Comparison of ENCODE assay signal across 9 cellular contexts in the genomic region with DNA sequence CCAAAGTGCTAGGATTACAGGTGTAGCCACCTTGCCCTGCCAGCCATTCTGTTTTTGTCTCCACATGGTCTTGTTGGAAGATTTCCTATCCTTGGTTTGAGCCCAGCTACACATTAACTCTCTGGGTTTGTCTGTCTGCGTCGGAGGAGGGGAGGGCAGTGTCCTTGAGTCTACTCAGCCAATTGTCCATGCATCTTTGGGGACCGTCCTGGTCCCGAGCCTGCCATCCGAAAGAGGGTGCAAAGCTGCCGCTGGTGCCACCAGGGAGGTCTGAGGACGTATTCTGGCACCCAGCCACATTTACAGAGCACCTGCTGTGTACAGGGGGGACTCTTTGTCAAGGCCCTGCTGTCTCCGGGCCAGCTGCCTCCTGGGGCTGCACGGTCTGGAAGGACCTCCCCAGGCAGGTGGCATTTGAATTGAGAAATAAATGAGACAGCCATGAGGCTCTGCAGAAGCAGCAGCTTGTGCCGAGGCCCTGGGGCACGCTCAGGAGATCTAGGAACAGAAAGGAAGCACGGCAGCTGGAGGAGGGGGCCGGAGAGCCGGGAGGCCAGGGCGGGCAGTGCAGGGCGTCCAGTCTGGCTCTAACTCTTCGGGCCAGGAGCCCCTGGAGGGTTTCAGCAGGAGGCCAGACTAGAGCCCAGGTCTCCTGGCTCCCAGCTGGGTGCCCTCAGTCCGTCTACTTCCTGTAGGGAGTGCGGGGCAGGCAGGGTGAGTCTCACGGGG. TPM values are rescaled to one million over a fixed set of nuclear protein-coding genes. Genes with fewer than 3 reads are reported as not detected.
A peak's percentile ranks its signal among the peaks of the same experiment; 100 is the strongest.
DNase-seq lines count a peak whose midpoint lies in the region; ATAC-seq and TF ChIP-seq lines count a peak whose summit lies in the region.
"Had no signal": no experiment of that assay in that cellular context is flagged by ENCODE, and none has a peak within 500 bp of the region (broad histone marks: within the 10 kb centered on the region; RNA-seq: fewer than 3 reads in every experiment).

No MANE protein-coding gene starts in this region.

- H3K9me3 Mint-ChIP-seq in activated T-helper 2 cell treated with anti-CD3 and anti-CD28 coated beads, Interferon-gamma antibody, Interleukin-2, Interleukin-4, amounts not matched to agents 10 μg/mL and 5 μg/mL and 100 μg/mL, durations not matched to agents 14 hours and 24 hours and 36 hours: no peaks in the 10 kb centered on the region

- H3K36me3 ChIP-seq in BJ (ENCODE audit: control insufficient read depth, insufficient read depth, low read length) (peaks cover 1% of the 10 kb centered on the region; the same call in 1 of the 2 replicates), HEK293 (ENCODE audit: control insufficient read depth in 2 of 2, insufficient read depth in 1 of 2, low read length in 2 of 2) (peaks cover 0 to 17% of the 10 kb centered on the region in 2 experiments; a peak in 2 of 3 replicates)

- H3K4me3 ChIP-seq in BJ (ENCODE audit: low read depth, low read length): peak overlapping the region; percentile 86
- no peak overlapping the region for H3K4me3 ChIP-seq in HEK293 (ENCODE audit: low read depth, low read length)
- peak overlapping the region; percentile 94 for H3K4me3 ChIP-seq in mononuclear cell (ENCODE audit: low read length)

- peak overlapping the region; percentile 87 for H3K4me3 Mint-ChIP-seq in activated T-helper 2 cell treated with anti-CD3 and anti-CD28 coated beads, Interferon-gamma antibody, Interleukin-2, Interleukin-4, amounts not matched to agents 10 μg/mL and 5 μg/mL and 100 μg/mL, durations not matched to agents 14 hours and 24 hours and 36 hours (ENCODE audit: low read depth)

- peaks cover 23% of the 10 kb centered on the region for H3K36me3 Mint-ChIP-seq in activated T-helper 2 cell treated with anti-CD3 and anti-CD28 coated beads, Interferon-gamma antibody, Interleukin-2, Interleukin-4, amounts not matched to agents 10 μg/mL and 5 μg/mL and 100 μg/mL, durations not matched to agents 14 hours and 24 hours and 36 hours (ENCODE audit: low read depth)

- CTCF ChIA-PET in BJ (lab: Yijun Ruan, JAX) (interaction anchor here (1.5 kb wide), 1 partner anchor 10 kb away, joined by 3 read pairs; no protein-coding TSS in a partner anchor), HEK293 (lab: Yijun Ruan, JAX) (interaction anchor here (0.9 to 1.0 kb wide), 2 partner anchors 12 kb away, joined by 4 to 5 read pairs; no protein-coding TSS in a partner anchor), HEK293T (lab: Yijun Ruan, JAX) (no interaction called here)

- no peak for ATAC-seq in GM19397 (IDR thresholded peaks at IDR 0.05; ENCODE audit: unreplicated experiment)

- H3K27me3 ChIP-seq in BJ (ENCODE audit: control insufficient read depth, insufficient read depth, low read length) (no peaks in the 10 kb centered on the region), mononuclear cell (ENCODE audit: insufficient read depth, low read length) (no peaks in the 10 kb centered on the region)

- POLR2A ChIA-PET in BJ (lab: Charles Lee) (no interaction called here), HEK293 (lab: Yijun Ruan, JAX) (interaction anchor here (1.1 to 1.7 kb wide), 2 partner anchors 11 to 14 kb away, joined by 4 to 5 read pairs; a partner anchor contains a TSS), HEK293T (lab: Yijun Ruan, JAX) (no interaction called here)

- in situ Hi-C loops in G401 (cut with HindIII; ENCODE audit: low sequenced_read_pairs): no loop called here

- no peaks in the 10 kb centered on the region for H3K27me3 Mint-ChIP-seq in activated T-helper 2 cell treated with anti-CD3 and anti-CD28 coated beads, Interferon-gamma antibody, Interleukin-2, Interleukin-4, amounts not matched to agents 10 μg/mL and 5 μg/mL and 100 μg/mL, durations not matched to agents 14 hours and 24 hours and 36 hours (ENCODE audit: low read depth)

- H3K4me1 ChIP-seq in HEK293 (ENCODE audit: control insufficient read depth, insufficient read depth, low read length) (peaks cover 7% of the 10 kb centered on the region; the same call in 1 of the 2 replicates), mononuclear cell (ENCODE audit: insufficient read depth, low read length) (peaks cover 56% of the 10 kb centered on the region)

- H3K27ac ChIP-seq in HEK293 (ENCODE audit: extremely low read depth, low read depth, low read length): peak overlapping the region; percentile 73; the same call in 1 of the 2 replicates

- H3K4me1 Mint-ChIP-seq in activated T-helper 2 cell treated with anti-CD3 and anti-CD28 coated beads, Interferon-gamma antibody, Interleukin-2, Interleukin-4, amounts not matched to agents 10 μg/mL and 5 μg/mL and 100 μg/mL, durations not matched to agents 14 hours and 24 hours and 36 hours (ENCODE audit: low read depth): peaks cover 12% of the 10 kb centered on the region

- DNase-seq in BJ (ENCODE audit: low read depth) (no peak), HEK293T (ENCODE audit: extremely low spot score) (no peak), G401 (ENCODE audit: low spot score) (no peak), T-helper 9 cell (no peak)
- no peak for DNase-seq in activated T-helper 2 cell treated with anti-CD3 and anti-CD28 coated beads, Interferon-gamma antibody, Interleukin-2, Interleukin-4, amounts not matched to agents 10 μg/mL and 5 μg/mL and 100 μg/mL, durations not matched to agents 14 hours and 24 hours and 36 hours (ENCODE audit: low spot score)

- H3K9me3 ChIP-seq in HEK293 (ENCODE audit: control insufficient read depth, insufficient read depth, low read depth, low read length) (no peaks in the 10 kb centered on the region), mononuclear cell (ENCODE audit: low read depth, low read length) (no peaks in the 10 kb centered on the region)

- intact Hi-C loops in activated T-helper 2 cell treated with anti-CD3 and anti-CD28 coated beads, Interferon-gamma antibody, Interleukin-2, Interleukin-4, amounts not matched to agents 10 μg/mL and 5 μg/mL and 100 μg/mL, durations not matched to agents 14 hours and 24 hours and 36 hours (cut with micrococcal nuclease): no loop called here

- peak overlapping the region; percentile 63 for H3K27ac Mint-ChIP-seq in activated T-helper 2 cell treated with anti-CD3 and anti-CD28 coated beads, Interferon-gamma antibody, Interleukin-2, Interleukin-4, amounts not matched to agents 10 μg/mL and 5 μg/mL and 100 μg/mL, durations not matched to agents 14 hours and 24 hours and 36 hours

- TF ChIP-seq CTCF in BJ (IDR thresholded peaks at IDR 0.05; ENCODE audit: insufficient read depth, low read depth, low read length): no peak
- no peak for TF ChIP-seq CTCF in HEK293 (tag by site-specific recombination; IDR thresholded peaks at IDR 0.05)

TF ChIP-seq in HEK293, 187 proteins besides CTCF, POLR2A, EP300 and RAD21 (continues in another document):
- TF ChIP-seq ZNF529 (tag by site-specific recombination; IDR thresholded peaks at IDR 0.05; ENCODE audit: insufficient replicate concordance) (no peak), ZNF544 (tag by site-specific recombination; IDR thresholded peaks at IDR 0.05) (no peak), ZNF24 (tag by site-specific recombination; IDR thresholded peaks at IDR 0.05) (no peak), ZNF623 (tag by site-specific recombination; IDR thresholded peaks at IDR 0.05) (peak; percentile 77), GLIS1 (tag by site-specific recombination; IDR thresholded peaks at IDR 0.05) (peak; percentile 86), ZBTB1 (tag by site-specific recombination; IDR thresholded peaks at IDR 0.05) (no peak), ZNF214 (tag by site-specific recombination; IDR thresholded peaks at IDR 0.05; ENCODE audit: borderline replicate concordance) (no peak)

TF ChIP-seq in HEK293T, 16 proteins besides CTCF, POLR2A, EP300 and RAD21:
- TF ChIP-seq FOXM1 (IDR thresholded peaks at IDR 0.05; ENCODE audit: borderline replicate concordance) (no peak), ARNT (IDR thresholded peaks at IDR 0.05) (no peak), SP1 (IDR thresholded peaks at IDR 0.05) (no peak), BHLHE40 (IDR thresholded peaks at IDR 0.05; ENCODE audit: borderline replicate concordance) (no peak)

RNA-seq across cellular contexts. Expression of a gene that starts 1.5 kb away (rescaled TPM):
- polyA plus RNA-seq in BJ (2011; rRNA removed): 120 and 187 TPM in 2 replicates
- polyA minus RNA-seq in BJ (2011; rRNA and poly(A)+ RNA removed): 76.8 and 91.5 TPM in 2 replicates
- total RNA-seq in activated T-helper 2 cell treated with anti-CD3 and anti-CD28 coated beads, Interferon-gamma antibody, Interleukin-2, Interleukin-4, amounts not matched to agents 10 μg/mL and 5 μg/mL and 100 μg/mL, durations not matched to agents 14 hours and 24 hours and 36 hours: 233 and 242 TPM in 2 replicates
- total RNA-seq in mononuclear cell: 388 TPM
- total RNA-seq in G401 (2014; rRNA removed; shearing (Covaris generic)): 299 and 403 TPM in 2 replicates

RNA-seq across cellular contexts. Expression of a gene that starts 11.0 kb away (rescaled TPM):
- polyA plus RNA-seq in BJ (2011; rRNA removed): not detected in 2 replicates
- not detected in 2 replicates for polyA minus RNA-seq in BJ (2011; rRNA and poly(A)+ RNA removed)
- total RNA-seq in activated T-helper 2 cell treated with anti-CD3 and anti-CD28 coated beads, Interferon-gamma antibody, Interleukin-2, Interleukin-4, amounts not matched to agents 10 μg/mL and 5 μg/mL and 100 μg/mL, durations not matched to agents 14 hours and 24 hours and 36 hours: not detected in 2 replicates
- total RNA-seq in mononuclear cell: 0.21 TPM
- 0.43 TPM in 1 of 2 replicates, not detected in the other for total RNA-seq in G401 (2014; rRNA removed; shearing (Covaris generic))
- total RNA-seq: sciatic nerve had no signal

RNA-seq across cellular contexts. Expression of a gene that starts 13.5 kb away (rescaled TPM):
- polyA plus RNA-seq in BJ (2011; rRNA removed): 9.6 and 17.4 TPM in 2 replicates
- 6.0 and 10.8 TPM in 2 replicates for polyA minus RNA-seq in BJ (2011; rRNA and poly(A)+ RNA removed)
- total RNA-seq in activated T-helper 2 cell treated with anti-CD3 and anti-CD28 coated beads, Interferon-gamma antibody, Interleukin-2, Interleukin-4, amounts not matched to agents 10 μg/mL and 5 μg/mL and 100 μg/mL, durations not matched to agents 14 hours and 24 hours and 36 hours: 132 and 137 TPM in 2 replicates
- total RNA-seq in mononuclear cell: 18.8 TPM
- total RNA-seq in G401 (2014; rRNA removed; shearing (Covaris generic)): 48.9 and 63.5 TPM in 2 replicates

RNA-seq across cellular contexts. Expression of a gene that starts 36.9 kb away (rescaled TPM):
- polyA plus RNA-seq in BJ (2011; rRNA removed): not detected in 2 replicates
- polyA minus RNA-seq in BJ (2011; rRNA and poly(A)+ RNA removed): not detected in 2 replicates
- total RNA-seq in activated T-helper 2 cell treated with anti-CD3 and anti-CD28 coated beads, Interferon-gamma antibody, Interleukin-2, Interleukin-4, amounts not matched to agents 10 μg/mL and 5 μg/mL and 100 μg/mL, durations not matched to agents 14 hours and 24 hours and 36 hours: 2.0 and 2.3 TPM in 2 replicates
- total RNA-seq in mononuclear cell: 6.0 TPM
- total RNA-seq in G401 (2014; rRNA removed; shearing (Covaris generic)): 0.18 and 0.88 TPM in 2 replicates

RNA-seq across cellular contexts. Expression of a gene that starts 56.8 kb away (rescaled TPM):
- 7.8 and 11.9 TPM in 2 replicates for polyA plus RNA-seq in BJ (2011; rRNA removed)
- 10.0 and 10.9 TPM in 2 replicates for polyA minus RNA-seq in BJ (2011; rRNA and poly(A)+ RNA removed)
- 39.9 and 52.1 TPM in 2 replicates for total RNA-seq in activated T-helper 2 cell treated with anti-CD3 and anti-CD28 coated beads, Interferon-gamma antibody, Interleukin-2, Interleukin-4, amounts not matched to agents 10 μg/mL and 5 μg/mL and 100 μg/mL, durations not matched to agents 14 hours and 24 hours and 36 hours
- total RNA-seq in mononuclear cell: 130 TPM
- total RNA-seq in G401 (2014; rRNA removed; shearing (Covaris generic)): 22.3 and 31.3 TPM in 2 replicates
